ENCODE assay signal across 2 cellular contexts in the genomic region with DNA sequence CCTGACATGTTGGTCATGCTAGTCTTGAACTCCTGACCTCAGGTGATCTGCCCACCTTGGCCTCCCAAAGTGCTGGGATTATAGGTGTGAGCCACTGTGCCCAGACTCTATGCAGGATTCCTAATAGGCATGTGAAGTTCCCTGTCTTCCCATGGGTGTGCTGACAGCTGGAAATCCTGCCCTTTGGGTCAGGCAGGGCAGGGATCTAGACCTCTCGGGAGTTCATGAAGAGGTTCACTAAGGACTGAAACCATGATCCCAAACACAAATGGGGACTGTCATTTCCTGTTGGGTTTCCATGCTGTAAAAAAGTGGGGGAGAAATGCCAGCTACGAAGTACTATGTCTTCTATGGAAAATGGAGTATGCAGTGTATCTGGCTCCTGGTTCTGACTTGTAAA.
TF ChIP-seq lines count a peak whose summit lies in the region.

No MANE protein-coding gene starts in this region.

TF ChIP-seq in liver, 16 proteins besides CTCF, POLR2A, EP300 and RAD21:
- TF ChIP-seq JUND (IDR thresholded peaks at IDR 0.05) (no peak), RXRA (IDR thresholded peaks at IDR 0.05) (peak in 1 of 2 donors; percentile 40), FOXA1 (IDR thresholded peaks at IDR 0.05) (no peak), TAF1 (conservative IDR thresholded peaks at IDR 0.05) (no peak), NR2F2 (IDR thresholded peaks at IDR 0.05) (peak; percentile 91), YY1 (IDR thresholded peaks at IDR 0.05) (no peak)
- TF ChIP-seq, protein P1, sequence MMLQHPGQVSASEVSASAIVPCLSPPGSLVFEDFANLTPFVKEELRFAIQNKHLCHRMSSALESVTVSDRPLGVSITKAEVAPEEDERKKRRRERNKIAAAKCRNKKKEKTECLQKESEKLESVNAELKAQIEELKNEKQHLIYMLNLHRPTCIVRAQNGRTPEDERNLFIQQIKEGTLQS (IDR thresholded peaks at IDR 0.05): no peak
- TF ChIP-seq, protein P2, sequence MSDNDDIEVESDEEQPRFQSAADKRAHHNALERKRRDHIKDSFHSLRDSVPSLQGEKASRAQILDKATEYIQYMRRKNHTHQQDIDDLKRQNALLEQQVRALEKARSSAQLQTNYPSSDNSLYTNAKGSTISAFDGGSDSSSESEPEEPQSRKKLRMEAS (IDR thresholded peaks at IDR 0.05): no peak

TF ChIP-seq in HepG2, 621 proteins besides CTCF, POLR2A, EP300 and RAD21:
- TF ChIP-seq, protein P3, sequence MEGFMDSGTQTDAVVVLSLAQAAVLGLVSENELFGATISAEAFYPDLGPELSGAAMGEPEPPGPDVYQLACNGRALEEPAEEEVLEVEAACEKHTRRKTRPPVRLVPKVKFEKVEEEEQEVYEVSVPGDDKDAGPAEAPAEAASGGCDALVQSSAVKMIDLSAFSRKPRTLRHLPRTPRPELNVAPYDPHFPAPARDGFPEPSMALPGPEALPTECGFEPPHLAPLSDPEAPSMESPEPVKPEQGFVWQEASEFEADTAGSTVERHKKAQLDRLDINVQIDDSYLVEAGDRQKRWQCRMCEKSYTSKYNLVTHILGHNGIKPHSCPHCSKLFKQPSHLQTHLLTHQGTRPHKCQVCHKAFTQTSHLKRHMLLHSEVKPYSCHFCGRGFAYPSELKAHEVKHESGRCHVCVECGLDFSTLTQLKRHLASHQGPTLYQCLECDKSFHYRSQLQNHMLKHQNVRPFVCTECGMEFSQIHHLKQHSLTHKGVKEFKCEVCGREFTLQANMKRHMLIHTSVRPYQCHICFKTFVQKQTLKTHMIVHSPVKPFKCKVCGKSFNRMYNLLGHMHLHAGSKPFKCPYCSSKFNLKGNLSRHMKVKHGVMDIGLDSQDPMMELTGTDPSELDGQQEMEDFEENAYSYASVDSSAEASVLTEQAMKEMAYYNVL (CRISPR knock-in tag; IDR thresholded peaks at IDR 0.05; ENCODE audit: borderline replicate concordance): no peak
- TF ChIP-seq XRCC5 (optimal IDR thresholded peaks at IDR 0.05; ENCODE audit: low read length) (no peak), ZNF331 (CRISPR knock-in tag; IDR thresholded peaks at IDR 0.05) (no peak), MYNN (CRISPR knock-in tag; IDR thresholded peaks at IDR 0.05; ENCODE audit: low read depth) (no peak), CBX5 (CRISPR knock-in tag; IDR thresholded peaks at IDR 0.05; ENCODE audit: borderline replicate concordance) (no peak), ZSCAN25 (CRISPR knock-in tag; IDR thresholded peaks at IDR 0.05) (no peak), TOE1 (CRISPR knock-in tag; IDR thresholded peaks at IDR 0.05) (no peak), ZNF607 (CRISPR knock-in tag; IDR thresholded peaks at IDR 0.05; ENCODE audit: borderline replicate concordance) (no peak), SMYD3 (CRISPR knock-in tag; IDR thresholded peaks at IDR 0.05) (no peak), ZNF234 (CRISPR knock-in tag; conservative IDR thresholded peaks at IDR 0.05) (no peak), BHLHE40 (IDR thresholded peaks at IDR 0.05; ENCODE audit: low read length) (no peak), HDAC6 (IDR thresholded peaks at IDR 0.05; ENCODE audit: low read depth, low read length) (no peak), ZNF883 (CRISPR knock-in tag; IDR thresholded peaks at IDR 0.05; ENCODE audit: not compliant biosample characterization) (no peak), ZNF660 (CRISPR knock-in tag; IDR thresholded peaks at IDR 0.05; ENCODE audit: borderline replicate concordance, low read depth) (no peak)
- TF ChIP-seq, protein P4, sequence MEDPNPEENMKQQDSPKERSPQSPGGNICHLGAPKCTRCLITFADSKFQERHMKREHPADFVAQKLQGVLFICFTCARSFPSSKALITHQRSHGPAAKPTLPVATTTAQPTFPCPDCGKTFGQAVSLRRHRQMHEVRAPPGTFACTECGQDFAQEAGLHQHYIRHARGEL (CRISPR knock-in tag; IDR thresholded peaks at IDR 0.05): no peak
- TF ChIP-seq, protein P5, sequence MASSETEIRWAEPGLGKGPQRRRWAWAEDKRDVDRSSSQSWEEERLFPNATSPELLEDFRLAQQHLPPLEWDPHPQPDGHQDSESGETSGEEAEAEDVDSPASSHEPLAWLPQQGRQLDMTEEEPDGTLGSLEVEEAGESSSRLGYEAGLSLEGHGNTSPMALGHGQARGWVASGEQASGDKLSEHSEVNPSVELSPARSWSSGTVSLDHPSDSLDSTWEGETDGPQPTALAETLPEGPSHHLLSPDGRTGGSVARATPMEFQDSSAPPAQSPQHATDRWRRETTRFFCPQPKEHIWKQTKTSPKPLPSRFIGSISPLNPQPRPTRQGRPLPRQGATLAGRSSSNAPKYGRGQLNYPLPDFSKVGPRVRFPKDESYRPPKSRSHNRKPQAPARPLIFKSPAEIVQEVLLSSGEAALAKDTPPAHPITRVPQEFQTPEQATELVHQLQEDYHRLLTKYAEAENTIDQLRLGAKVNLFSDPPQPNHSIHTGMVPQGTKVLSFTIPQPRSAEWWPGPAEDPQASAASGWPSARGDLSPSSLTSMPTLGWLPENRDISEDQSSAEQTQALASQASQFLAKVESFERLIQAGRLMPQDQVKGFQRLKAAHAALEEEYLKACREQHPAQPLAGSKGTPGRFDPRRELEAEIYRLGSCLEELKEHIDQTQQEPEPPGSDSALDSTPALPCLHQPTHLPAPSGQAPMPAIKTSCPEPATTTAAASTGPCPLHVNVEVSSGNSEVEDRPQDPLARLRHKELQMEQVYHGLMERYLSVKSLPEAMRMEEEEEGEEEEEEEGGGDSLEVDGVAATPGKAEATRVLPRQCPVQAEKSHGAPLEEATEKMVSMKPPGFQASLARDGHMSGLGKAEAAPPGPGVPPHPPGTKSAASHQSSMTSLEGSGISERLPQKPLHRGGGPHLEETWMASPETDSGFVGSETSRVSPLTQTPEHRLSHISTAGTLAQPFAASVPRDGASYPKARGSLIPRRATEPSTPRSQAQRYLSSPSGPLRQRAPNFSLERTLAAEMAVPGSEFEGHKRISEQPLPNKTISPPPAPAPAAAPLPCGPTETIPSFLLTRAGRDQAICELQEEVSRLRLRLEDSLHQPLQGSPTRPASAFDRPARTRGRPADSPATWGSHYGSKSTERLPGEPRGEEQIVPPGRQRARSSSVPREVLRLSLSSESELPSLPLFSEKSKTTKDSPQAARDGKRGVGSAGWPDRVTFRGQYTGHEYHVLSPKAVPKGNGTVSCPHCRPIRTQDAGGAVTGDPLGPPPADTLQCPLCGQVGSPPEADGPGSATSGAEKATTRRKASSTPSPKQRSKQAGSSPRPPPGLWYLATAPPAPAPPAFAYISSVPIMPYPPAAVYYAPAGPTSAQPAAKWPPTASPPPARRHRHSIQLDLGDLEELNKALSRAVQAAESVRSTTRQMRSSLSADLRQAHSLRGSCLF (CRISPR knock-in tag; IDR thresholded peaks at IDR 0.05; ENCODE audit: borderline replicate concordance): no peak
- TF ChIP-seq, protein P6, sequence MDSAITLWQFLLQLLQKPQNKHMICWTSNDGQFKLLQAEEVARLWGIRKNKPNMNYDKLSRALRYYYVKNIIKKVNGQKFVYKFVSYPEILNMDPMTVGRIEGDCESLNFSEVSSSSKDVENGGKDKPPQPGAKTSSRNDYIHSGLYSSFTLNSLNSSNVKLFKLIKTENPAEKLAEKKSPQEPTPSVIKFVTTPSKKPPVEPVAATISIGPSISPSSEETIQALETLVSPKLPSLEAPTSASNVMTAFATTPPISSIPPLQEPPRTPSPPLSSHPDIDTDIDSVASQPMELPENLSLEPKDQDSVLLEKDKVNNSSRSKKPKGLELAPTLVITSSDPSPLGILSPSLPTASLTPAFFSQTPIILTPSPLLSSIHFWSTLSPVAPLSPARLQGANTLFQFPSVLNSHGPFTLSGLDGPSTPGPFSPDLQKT (CRISPR knock-in tag; IDR thresholded peaks at IDR 0.05; ENCODE audit: borderline replicate concordance): no peak
